ENCODE assay signal across 30 cellular contexts in the genomic region with DNA sequence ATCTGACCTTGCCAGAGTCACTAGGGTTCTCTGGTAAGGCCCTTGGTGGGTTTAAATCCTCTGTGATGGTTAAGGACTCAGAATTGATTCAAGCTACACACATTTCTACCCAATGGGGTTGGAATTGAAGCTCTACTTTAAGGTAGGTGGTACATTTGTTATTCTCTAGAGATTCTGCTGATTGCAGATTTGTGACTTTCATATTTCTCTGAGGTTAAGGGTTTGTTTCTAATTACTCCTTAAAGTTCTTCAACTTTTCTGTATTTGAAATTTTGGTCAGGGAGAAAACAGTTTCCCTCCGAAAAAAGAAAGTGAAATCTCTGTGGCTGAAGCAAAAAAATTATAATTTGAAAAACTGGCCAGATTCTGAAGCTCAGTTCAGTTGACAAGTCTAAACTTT.
"Had no signal": no experiment of that assay in that cellular context is flagged by ENCODE, and none has a peak within 500 bp of the region (broad histone marks: within the 10 kb centered on the region; RNA-seq: fewer than 3 reads in every experiment).

No MANE protein-coding gene starts in this region.

- H3K4me2 ChIP-seq: hepatocyte had no signal

- H3K27ac ChIP-seq: breast epithelium, dorsolateral prefrontal cortex, hepatocyte, left lung, right lobe of liver, skin epidermis, tibial artery had no signal

- H3K4me3 ChIP-seq: breast epithelium, dorsolateral prefrontal cortex, hepatocyte, left lung, lung, right lobe of liver, skin epidermis, tibial artery had no signal

- H3K79me2 ChIP-seq: hepatocyte had no signal

- H3K27me3 ChIP-seq: breast epithelium, dorsolateral prefrontal cortex, hepatocyte, left lung, right lobe of liver, tibial artery had no signal

- H3K9me3 ChIP-seq: breast epithelium, left lung, right lobe of liver, tibial artery had no signal

- FAIRE-seq: colon, endothelial cell of umbilical vein, frontal cortex had no signal

- H3K4me1 ChIP-seq: breast epithelium, left lung, right lobe of liver, tibial artery had no signal

- DNase-seq: activated CD4-positive, alpha-beta T cell treated with anti-CD3 and anti-CD28 coated beads for 4 hours; activated CD4-positive, alpha-beta T cell treated with anti-CD3 and anti-CD28 coated beads, Interleukin-2, amount 50 U/mL, for 48 hours; activated CD4-positive, CD25-positive, alpha-beta regulatory T cell; activated CD8-positive, alpha-beta memory T cell treated with anti-CD3 and anti-CD28 coated beads, Interleukin-2, amount 50 U/mL, for 48 hours; activated effector memory CD4-positive, alpha-beta T cell treated with Interleukin-2 at 50 U/mL for 16 hours; activated naive CD4-positive, alpha-beta T cell treated with anti-CD3 and anti-CD28 coated beads for 36 hours; activated naive CD8-positive, alpha-beta T cell treated with anti-CD3 and anti-CD28 coated beads, Interleukin-2, amount 10 ng/mL, durations not matched to agents 7 days and 5 days; activated T-cell treated with anti-CD3 and anti-CD28 coated beads, Interleukin-2, amount 50 U/mL, for 4 hours; amniotic stem cell; dorsolateral prefrontal cortex; effector memory CD8-positive, alpha-beta T cell; glutamatergic neuron; immature natural killer cell; left lung; naive thymus-derived CD4-positive, alpha-beta T cell; occipital lobe; posterior cingulate gyrus; right lobe of liver; stimulated activated CD4-positive, alpha-beta T cell treated with anti-CD3 and anti-CD28 coated beads, Interleukin-1b, Interleukin-23, amount 100 ng/mL, for 48 hours; stimulated activated naive CD8-positive, alpha-beta T cell treated with anti-CD3 and anti-CD28 coated beads, Interleukin-15, amount 100 ng/mL, for 72 hours; tibial artery had no signal

- H3K36me3 ChIP-seq: breast epithelium, left lung, right lobe of liver, tibial artery had no signal

- H2AFZ ChIP-seq: hepatocyte had no signal

- ATAC-seq: activated T-cell treated with anti-CD3 and anti-CD28 coated beads, Interleukin-2, amount 50 U/mL, for 4 hours; effector memory CD8-positive, alpha-beta T cell; esophagus mucosa; left lung; naive thymus-derived CD4-positive, alpha-beta T cell; right lobe of liver; stimulated activated effector memory CD8-positive, alpha-beta T cell treated with anti-CD3 and anti-CD28 coated beads, Interleukin-12 subunit alpha, Interleukin-12 subunit beta, amount 100 ng/mL, for 72 hours; stimulated activated naive CD8-positive, alpha-beta T cell treated with anti-CD3 and anti-CD28 coated beads, Interleukin-15, amount 100 ng/mL, for 72 hours had no signal
